Comparison of ENCODE assay signal across 9 cellular contexts in genomic region chr1:155196103-155196892, GRCh38. TPM values are rescaled to one million over a fixed set of nuclear protein-coding genes. Genes with fewer than 3 reads are reported as not detected.
A peak's percentile ranks its signal among the peaks of the same experiment; 100 is the strongest.
DNase-seq lines count a peak whose midpoint lies in the region; ATAC-seq and TF ChIP-seq lines count a peak whose summit lies in the region.
"Had no signal": no experiment of that assay in that cellular context is flagged by ENCODE, and none has a peak within 500 bp of the region (broad histone marks: within the 10 kb centered on the region; RNA-seq: fewer than 3 reads in every experiment).

No MANE protein-coding gene starts in this region.

- H3K4me1 ChIP-seq in HUES64 (ENCODE audit: insufficient read depth, low read length) (peaks cover 22% of the 10 kb centered on the region), endodermal cell (ENCODE audit: control insufficient read depth, insufficient read depth, low read length) (no peaks in the 10 kb centered on the region), smooth muscle cell (ENCODE audit: low read depth) (peaks cover 18% of the 10 kb centered on the region)

- peak overlapping the region; percentile 91 for H3K27ac Mint-ChIP-seq in endodermal cell

- H3K36me3 ChIP-seq in BJ (ENCODE audit: control insufficient read depth, insufficient read depth, low read length), result peaks cover 20% of the 10 kb centered on the region
- H3K36me3 ChIP-seq in HUES64 (ENCODE audit: insufficient read depth, low read length), result peaks cover 48% of the 10 kb centered on the region
- H3K36me3 ChIP-seq in endodermal cell (ENCODE audit: control insufficient read depth, insufficient read depth, low read length), result peaks cover 16% of the 10 kb centered on the region
- H3K36me3 ChIP-seq in neural cell (ENCODE audit: insufficient read depth, low read length), result no peaks in the 10 kb centered on the region
- no peaks in the 10 kb centered on the region for H3K36me3 ChIP-seq in smooth muscle cell (ENCODE audit: low read depth)

- H3K9ac ChIP-seq in HUES64 (ENCODE audit: low read depth, low read length) (peak overlapping the region; percentile 96), endodermal cell (ENCODE audit: extremely low read depth, low read length, poor library complexity, severe bottlenecking) (no peak overlapping the region), neural cell (ENCODE audit: low read length) (peak overlapping the region; percentile 78), smooth muscle cell (ENCODE audit: low read depth) (no peak overlapping the region)

- H4K20me1 ChIP-seq in neural cell (ENCODE audit: insufficient read depth) (no peaks in the 10 kb centered on the region), smooth muscle cell (ENCODE audit: low read depth) (no peaks in the 10 kb centered on the region)

- peaks cover 21% of the 10 kb centered on the region for H3K4me1 Mint-ChIP-seq in endodermal cell

- peaks cover 5% of the 10 kb centered on the region for H3K27me3 Mint-ChIP-seq in endodermal cell (ENCODE audit: insufficient read depth)

- H3K79me2 ChIP-seq in neural cell (replicated peaks; ENCODE audit: insufficient read depth, low read length) (peaks cover 35% of the 10 kb centered on the region), smooth muscle cell (ENCODE audit: low read depth) (no peaks in the 10 kb centered on the region)

- H3K4me3 ChIP-seq in BJ (ENCODE audit: low read depth, low read length), result peak overlapping the region; percentile 64
- peak overlapping the region; percentile 98 for H3K4me3 ChIP-seq in HUES64 (ENCODE audit: low read length)
- H3K4me3 ChIP-seq in endodermal cell (ENCODE audit: low read length), result peak overlapping the region; percentile 79
- H3K4me3 ChIP-seq in neural cell (ENCODE audit: low read length), result peak overlapping the region; percentile 68
- no peak overlapping the region for H3K4me3 ChIP-seq in smooth muscle cell

- no peaks in the 10 kb centered on the region for H3F3A ChIP-seq in neural cell (ENCODE audit: insufficient read depth, low read length, poor library complexity, severe bottlenecking)
- H3F3A ChIP-seq in smooth muscle cell (ENCODE audit: low read depth), result peaks cover 3% of the 10 kb centered on the region

- 12% methylated on average over 5 of the region's 6 CpGs for WGBS in HUES64
- WGBS in endodermal cell (ENCODE audit: insufficient coverage in 1 of 2, insufficient read length in 1 of 2), 2 experiments, result 22 to 62% methylated on average over 4 to 6 of the region's 6 CpGs
- WGBS in smooth muscle cell (ENCODE audit: low lambda C conversion rate), result 70% methylated on average over 6 of the region's 6 CpGs

- H3K9me3 ChIP-seq in HUES64 (ENCODE audit: insufficient read depth, low read depth, low read length) (no peaks in the 10 kb centered on the region), endodermal cell (ENCODE audit: control insufficient read depth, low read length) (no peaks in the 10 kb centered on the region), neural cell (ENCODE audit: low read length) (no peaks in the 10 kb centered on the region), smooth muscle cell (replicated peaks; ENCODE audit: low read depth) (no peaks in the 10 kb centered on the region)

- DNase-seq in BJ (ENCODE audit: low read depth) (no peak), endodermal cell (peak; percentile 93), foreskin melanocyte (no peak), smooth muscle cell (lab: John Stamatoyannopoulos, UW; ENCODE audit: unreplicated experiment) (no peak), GM03348 (ENCODE audit: low spot score) (no peak)
- DNase-seq: MM.1S had no signal

- TF ChIP-seq CTCF in BJ (IDR thresholded peaks at IDR 0.05; ENCODE audit: insufficient read depth, low read depth, low read length) (no peak), endodermal cell (conservative IDR thresholded peaks at IDR 0.05) (no peak), neural cell (IDR thresholded peaks at IDR 0.05; ENCODE audit: poor library complexity, severe bottlenecking) (no peak), smooth muscle cell (IDR thresholded peaks at IDR 0.05; ENCODE audit: borderline replicate concordance, insufficient read depth, poor library complexity, severe bottlenecking) (no peak)

- CTCF ChIA-PET in BJ (lab: Yijun Ruan, JAX), result interaction anchor here (5.1 to 7.5 kb wide), 2 partner anchors 9 to 20 kb away, joined by 79 to 147 read pairs; partner anchors contain the start of genes KRTCAP2, MTX1, THBS3 and TRIM46

- TF ChIP-seq EP300 in neural cell (conservative IDR thresholded peaks at IDR 0.05; ENCODE audit: poor library complexity, severe bottlenecking), result no peak

- H3K9me2 ChIP-seq in neural cell (ENCODE audit: insufficient read depth, low read length), result no peaks in the 10 kb centered on the region

- peaks cover 42% of the 10 kb centered on the region for H3K36me3 Mint-ChIP-seq in endodermal cell (ENCODE audit: low read depth)

- no peak for TF ChIP-seq RAD21 in neural cell (conservative IDR thresholded peaks at IDR 0.05)

- ATAC-seq in HG03565 (IDR thresholded peaks at IDR 0.05; ENCODE audit: unreplicated experiment), result no peak

- peak overlapping the region; percentile 100 for H3K27ac ChIP-seq in HUES64 (ENCODE audit: low read depth, low read length)
- peak overlapping the region; percentile 99 for H3K27ac ChIP-seq in endodermal cell (ENCODE audit: low read depth, low read length)
- peak overlapping the region; percentile 91 for H3K27ac ChIP-seq in neural cell (ENCODE audit: low read length)
- H3K27ac ChIP-seq in smooth muscle cell (ENCODE audit: low read depth), result no peak overlapping the region

- POLR2A ChIA-PET in BJ (lab: Charles Lee), result no interaction called here

- H3K9me3 Mint-ChIP-seq in endodermal cell, result no peaks in the 10 kb centered on the region

- no peaks in the 10 kb centered on the region for H3K27me3 ChIP-seq in BJ (ENCODE audit: control insufficient read depth, insufficient read depth, low read length)
- H3K27me3 ChIP-seq in HUES64 (ENCODE audit: insufficient read depth, low read length), result no peaks in the 10 kb centered on the region
- H3K27me3 ChIP-seq in endodermal cell (ENCODE audit: control insufficient read depth, insufficient read depth, low read length, poor library complexity, severe bottlenecking), result no peaks in the 10 kb centered on the region
- H3K27me3 ChIP-seq in neural cell (ENCODE audit: insufficient read depth, low read depth, low read length), result no peaks in the 10 kb centered on the region
- no peaks in the 10 kb centered on the region for H3K27me3 ChIP-seq in smooth muscle cell (ENCODE audit: low read depth)

- H3K4me3 Mint-ChIP-seq in endodermal cell, result peak overlapping the region; percentile 87

- H3K4me2 ChIP-seq in neural cell (ENCODE audit: low read length) (peak overlapping the region; percentile 91), smooth muscle cell (no peak overlapping the region)

- H2AFZ ChIP-seq in neural cell (ENCODE audit: low read depth, low read length) (no peak overlapping the region), smooth muscle cell (ENCODE audit: low read depth) (no peak overlapping the region)

TF ChIP-seq in neural cell, 6 proteins besides CTCF, POLR2A, EP300 and RAD21 (continues in another document):
- TF ChIP-seq TAF1 (IDR thresholded peaks at IDR 0.05; ENCODE audit: low read depth), result no peak
- no peak for TF ChIP-seq MXI1 (conservative IDR thresholded peaks at IDR 0.05; ENCODE audit: poor library complexity, severe bottlenecking)
- no peak for TF ChIP-seq POLR2AphosphoS5 (IDR thresholded peaks at IDR 0.05)
- TF ChIP-seq SMC3 (conservative IDR thresholded peaks at IDR 0.05; ENCODE audit: poor library complexity), result no peak

RNA-seq across cellular contexts. Expression of gene THBS3, which starts 11.4 kb away (rescaled TPM):
- polyA plus RNA-seq in BJ (2011; rRNA removed) (48.0 and 61.4 TPM in 2 replicates), neural cell (99.6 and 126 TPM in 2 replicates), smooth muscle cell (15.7 and 20.1 TPM in 2 replicates)
- 30.9 and 40.7 TPM in 2 replicates for polyA minus RNA-seq in BJ (2011; rRNA and poly(A)+ RNA removed)
- 5.9 TPM for polyA plus RNA-seq in HUES64 (2013, experiment 1 of 2)
- 10.0 TPM for polyA plus RNA-seq in HUES64 (2013, experiment 2 of 2)
- total RNA-seq in endodermal cell (10 to 100 TPM; 17.6 to 27.9 TPM), smooth muscle cell (17.2 and 28.5 TPM in 2 replicates)
- 80.6 TPM for polyA plus RNA-seq in endodermal cell (2013, experiment 1 of 2)
- polyA plus RNA-seq in endodermal cell (2013, experiment 2 of 2), result 67.8 TPM
- polyA minus RNA-seq in neural cell, result 55.0 and 58.9 TPM in 2 replicates

RNA-seq across cellular contexts. Expression of gene MTX1, which starts 12.2 kb away (rescaled TPM):
- polyA plus RNA-seq in BJ (2011; rRNA removed) (56.5 and 72.7 TPM in 2 replicates), neural cell (48.0 and 55.0 TPM in 2 replicates), smooth muscle cell (98.4 and 109 TPM in 2 replicates)
- 32.6 and 60.6 TPM in 2 replicates for polyA minus RNA-seq in BJ (2011; rRNA and poly(A)+ RNA removed)
- 39.9 TPM for polyA plus RNA-seq in HUES64 (2013, experiment 1 of 2)
- polyA plus RNA-seq in HUES64 (2013, experiment 2 of 2), result 41.0 TPM
- total RNA-seq in endodermal cell (10 to 100 TPM; 47.3 to 63.2 TPM), smooth muscle cell (45.2 and 55.4 TPM in 2 replicates)
- polyA plus RNA-seq in endodermal cell (2013, experiment 1 of 2), result 43.6 TPM
- 43.3 TPM for polyA plus RNA-seq in endodermal cell (2013, experiment 2 of 2)
- 19.6 and 23.1 TPM in 2 replicates for polyA minus RNA-seq in neural cell

RNA-seq across cellular contexts. Expression of gene TRIM46, which starts 22.6 kb away (rescaled TPM):
- polyA plus RNA-seq in BJ (2011; rRNA removed) (3.5 and 5.4 TPM in 2 replicates), neural cell (31.5 and 49.0 TPM in 2 replicates), smooth muscle cell (3.6 and 4.3 TPM in 2 replicates)
- 5.8 and 7.3 TPM in 2 replicates for polyA minus RNA-seq in BJ (2011; rRNA and poly(A)+ RNA removed)
- polyA plus RNA-seq in HUES64 (2013, experiment 1 of 2), result 6.5 TPM
- 6.9 TPM for polyA plus RNA-seq in HUES64 (2013, experiment 2 of 2)
- total RNA-seq in endodermal cell (1 to 10 TPM; 5.1 to 7.1 TPM), smooth muscle cell (1.5 and 3.8 TPM in 2 replicates)
- polyA plus RNA-seq in endodermal cell (2013, experiment 1 of 2), result 9.8 TPM
- 9.5 TPM for polyA plus RNA-seq in endodermal cell (2013, experiment 2 of 2)
- polyA minus RNA-seq in neural cell, result 38.0 and 38.7 TPM in 2 replicates

RNA-seq across cellular contexts. Expression of gene KRTCAP2, which starts 23.2 kb away (rescaled TPM):
- 211 and 225 TPM in 2 replicates for polyA plus RNA-seq in BJ (2011; rRNA removed)
- 235 and 300 TPM in 2 replicates for polyA minus RNA-seq in BJ (2011; rRNA and poly(A)+ RNA removed)
- 103 TPM for polyA plus RNA-seq in HUES64 (2013, experiment 1 of 2)
- polyA plus RNA-seq in HUES64 (2013, experiment 2 of 2), result 115 TPM
- 100 to 1,000 TPM; 143 to 152 TPM for total RNA-seq in endodermal cell
- 161 TPM for polyA plus RNA-seq in endodermal cell (2013, experiment 1 of 2)
- polyA plus RNA-seq in endodermal cell (2013, experiment 2 of 2), result 154 TPM
- 175 and 187 TPM in 2 replicates for polyA plus RNA-seq in neural cell
- polyA minus RNA-seq in neural cell, result 43.6 and 54.6 TPM in 2 replicates
- total RNA-seq in smooth muscle cell, result 192 and 283 TPM in 2 replicates
- 607 and 642 TPM in 2 replicates for polyA plus RNA-seq in smooth muscle cell

RNA-seq across cellular contexts. Expression of gene DPM3, which starts 56.0 kb away (rescaled TPM):
- polyA plus RNA-seq in BJ (2011; rRNA removed) (28.0 and 34.1 TPM in 2 replicates), neural cell (150 TPM in 2 replicates), smooth muscle cell (75.8 and 79.9 TPM in 2 replicates)
- 8.4 and 11.8 TPM in 2 replicates for polyA minus RNA-seq in BJ (2011; rRNA and poly(A)+ RNA removed)
- polyA plus RNA-seq in HUES64 (2013, experiment 1 of 2), result 42.0 TPM
- polyA plus RNA-seq in HUES64 (2013, experiment 2 of 2), result 54.3 TPM
- total RNA-seq in endodermal cell (10 to 100 TPM; 48.8 to 73.4 TPM), smooth muscle cell (51.5 and 69.1 TPM in 2 replicates)
- polyA plus RNA-seq in endodermal cell (2013, experiment 1 of 2), result 89.8 TPM
- polyA plus RNA-seq in endodermal cell (2013, experiment 2 of 2), result 83.0 TPM
- polyA minus RNA-seq in neural cell, result 13.9 and 17.8 TPM in 2 replicates

Comparison
In these comparisons a context has a peak if more than half of its experiments do, and no peak if none do; other contexts are left out.
1. H3K9ac ChIP-seq: peak in HUES64 (single experiment) and neural cell (single experiment); none in endodermal cell (single experiment) and smooth muscle cell (single experiment).